1 cellular context compared by ENCODE assay signal in genomic region chr2:175168564-175168945, GRCh38.
TF ChIP-seq lines count a peak whose summit lies in the region.

No MANE protein-coding gene starts in this region.

TF ChIP-seq in K562, 482 proteins besides CTCF, POLR2A, EP300 and RAD21 (continued from another document and continues in another):
- TF ChIP-seq ETV1 (tag; conservative IDR thresholded peaks at IDR 0.05; ENCODE audit: low read depth) (peak; percentile 33; the same call in 1 of the 2 replicates), ZEB2 (IDR thresholded peaks at IDR 0.05) (peak; percentile 36; the same call in 1 of the 2 replicates), FOXO4 (CRISPR knock-in tag; IDR thresholded peaks at IDR 0.05) (no peak), ZNF282 (CRISPR knock-in tag; IDR thresholded peaks at IDR 0.05) (no peak), TAL1 (IDR thresholded peaks at IDR 0.05) (no peak), ZNF717 (CRISPR knock-in tag; IDR thresholded peaks at IDR 0.05) (no peak), RCOR1 (IDR thresholded peaks at IDR 0.05; ENCODE audit: borderline replicate concordance in 1 of 2, low read depth in 2 of 2, low read length in 2 of 2) (no peak; a peak in 1 of 4 replicates), HDAC2 (IDR thresholded peaks at IDR 0.05) (0 out of 2 replicates have a peak, but pooled peaks have one; percentile 44), GTF2B (IDR thresholded peaks at IDR 0.05; ENCODE audit: extremely low read depth, insufficient read length) (no peak), KLF16 (IDR thresholded peaks at IDR 0.05) (0 out of 2 replicates have a peak, but pooled peaks have one; percentile 4), TARDBP (IDR thresholded peaks at IDR 0.05) (0 out of 2 replicates have a peak, but pooled peaks have one; percentile 50), E2F5 (CRISPR knock-in tag; IDR thresholded peaks at IDR 0.05) (0 out of 2 replicates have a peak, but pooled peaks have one; percentile 57), MTA3 (IDR thresholded peaks at IDR 0.05; ENCODE audit: borderline replicate concordance) (peak; percentile 14), ZNF134 (CRISPR knock-in tag; conservative IDR thresholded peaks at IDR 0.05) (no peak; the same call in 1 of the 2 replicates), CEBPB (tag; IDR thresholded peaks at IDR 0.05) (no peak), DPF2 (IDR thresholded peaks at IDR 0.05) (peak; percentile 8; the same call in 1 of the 2 replicates), EWSR1 (IDR thresholded peaks at IDR 0.05; ENCODE audit: borderline replicate concordance, low read depth, partially characterized antibody) (no peak), ZNF23 (CRISPR knock-in tag; IDR thresholded peaks at IDR 0.05) (0 out of 2 replicates have a peak, but pooled peaks have one; percentile 30), CUX1 (CRISPR knock-in tag; IDR thresholded peaks at IDR 0.05) (no peak), FUS (optimal IDR thresholded peaks at IDR 0.05; ENCODE audit: low read depth, low read length) (no peak), E2F3 (CRISPR knock-in tag; IDR thresholded peaks at IDR 0.05) (peak; percentile 64; the same call in 1 of the 2 replicates), THRB (CRISPR knock-in tag; conservative IDR thresholded peaks at IDR 0.05) (0 out of 2 replicates have a peak, but pooled peaks have one; percentile 58), CGGBP1 (CRISPR knock-in tag; IDR thresholded peaks at IDR 0.05) (0 out of 2 replicates have a peak, but pooled peaks have one; percentile 56), HSF4 (CRISPR knock-in tag; IDR thresholded peaks at IDR 0.05; ENCODE audit: borderline replicate concordance) (no peak), L3MBTL2 (IDR thresholded peaks at IDR 0.05) (no peak; the same call in 1 of the 2 replicates), ZNF444 (CRISPR knock-in tag; IDR thresholded peaks at IDR 0.05) (no peak), CEBPZ (IDR thresholded peaks at IDR 0.05; ENCODE audit: borderline replicate concordance, low read depth, low read length) (no peak), AFF4 (CRISPR knock-in tag; IDR thresholded peaks at IDR 0.05) (no peak), E2F8 (IDR thresholded peaks at IDR 0.05; ENCODE audit: low read depth, partially characterized antibody) (peak; percentile 23), POLR2B (IDR thresholded peaks at IDR 0.05; ENCODE audit: low read depth, partially characterized antibody) (peak; percentile 92), ERF (CRISPR knock-in tag; IDR thresholded peaks at IDR 0.05) (0 out of 2 replicates have a peak, but pooled peaks have one; percentile 70), TGIF2 (CRISPR knock-in tag; IDR thresholded peaks at IDR 0.05) (no peak), XRCC4 (IDR thresholded peaks at IDR 0.05; ENCODE audit: extremely low read depth, insufficient read depth, insufficient read length) (no peak), SMARCA4 (IDR thresholded peaks at IDR 0.05) (peak; percentile 30; the same call in 1 of the 2 replicates), LARP7 (IDR thresholded peaks at IDR 0.05) (0 out of 2 replicates have a peak, but pooled peaks have one; percentile 40), SMARCB1 (IDR thresholded peaks at IDR 0.05; ENCODE audit: insufficient read length, low read depth) (peak; percentile 15), NR2F6 (CRISPR knock-in tag; IDR thresholded peaks at IDR 0.05) (0 out of 2 replicates have a peak, but pooled peaks have one; percentile 33), MXD1 (CRISPR knock-in tag; IDR thresholded peaks at IDR 0.05; ENCODE audit: borderline replicate concordance, poor library complexity, severe bottlenecking) (no peak), ZNF764 (CRISPR knock-in tag; IDR thresholded peaks at IDR 0.05; ENCODE audit: low read depth) (no peak)
